ENCODE assay signal across 21 cellular contexts in genomic region chr13:103812966-103813365, GRCh38.
DNase-seq lines count a peak whose midpoint lies in the region; ATAC-seq and TF ChIP-seq lines count a peak whose summit lies in the region.
"Had no signal": no experiment of that assay in that cellular context is flagged by ENCODE, and none has a peak within 500 bp of the region (broad histone marks: within the 10 kb centered on the region; RNA-seq: fewer than 3 reads in every experiment).

No MANE protein-coding gene starts in this region.

- no peak overlapping the region for H3K4me3 Mint-ChIP-seq in stimulated activated memory B cell treated with anti-CD40 and anti-IgM and Interleukin-4, amounts not matched to agents 10 μg/mL and 1 μg/mL and 100 μg/mL, for 72 hours
- H3K4me3 Mint-ChIP-seq: CD4-positive, alpha-beta T cell had no signal

- TF ChIP-seq CTCF in astrocyte of the cerebellum (IDR thresholded peaks at IDR 0.05; ENCODE audit: low read depth, low read length, missing control alignments) (no peak), foreskin fibroblast (IDR thresholded peaks at IDR 0.05; ENCODE audit: low read depth, low read length) (no peak)

- H3K36me3 Mint-ChIP-seq in stimulated activated memory B cell treated with anti-CD40 and anti-IgM and Interleukin-4, amounts not matched to agents 10 μg/mL and 1 μg/mL and 100 μg/mL, for 72 hours, result no peaks in the 10 kb centered on the region

- in situ Hi-C loops in astrocyte of the cerebellum (cut with HindIII; ENCODE audit: low sequenced_read_pairs), result no loop called here

- no peak overlapping the region for H3K27ac Mint-ChIP-seq in stimulated activated memory B cell treated with anti-CD40 and anti-IgM and Interleukin-4, amounts not matched to agents 10 μg/mL and 1 μg/mL and 100 μg/mL, for 72 hours
- H3K27ac Mint-ChIP-seq: CD4-positive, alpha-beta T cell had no signal

- no peak for ATAC-seq in HG03097 (IDR thresholded peaks at IDR 0.05; ENCODE audit: low FRiP score, unreplicated experiment)
- no peak for ATAC-seq in stimulated activated memory B cell treated with anti-CD40 and anti-IgM and Interleukin-4, amounts not matched to agents 10 μg/mL and 1 μg/mL and 100 μg/mL, for 72 hours
- ATAC-seq: HCT116 had no signal

- DNase-seq in astrocyte of the cerebellum (ENCODE audit: low read depth) (peak; percentile 18), brain pericyte (ENCODE audit: low read depth, low spot score) (peak; percentile 50), iris pigment epithelial cell (ENCODE audit: low read depth) (peak; percentile 45), stromal cell of bone marrow (ENCODE audit: low read depth) (peak; percentile 2), foreskin fibroblast (no peak)
- DNase-seq: CD4-positive, alpha-beta T cell; COR-L47; DMS79; GOT3; KBM-7; NCI-H1092 treated with DMSO at 0.1 percent for 48 hours; NCI-H1436 treated with DMSO at 0.1 percent for 48 hours; NCI-H2029; NCI-H226; NCI-H510A treated with DMSO at 0.1 percent for 48 hours; NCI-H82; Peyer's patch had no signal

- no peaks in the 10 kb centered on the region for H3K27me3 Mint-ChIP-seq in stimulated activated memory B cell treated with anti-CD40 and anti-IgM and Interleukin-4, amounts not matched to agents 10 μg/mL and 1 μg/mL and 100 μg/mL, for 72 hours
- H3K27me3 Mint-ChIP-seq: CD4-positive, alpha-beta T cell had no signal

- no peaks in the 10 kb centered on the region for H3K9me3 Mint-ChIP-seq in stimulated activated memory B cell treated with anti-CD40 and anti-IgM and Interleukin-4, amounts not matched to agents 10 μg/mL and 1 μg/mL and 100 μg/mL, for 72 hours
- H3K9me3 Mint-ChIP-seq: CD4-positive, alpha-beta T cell had no signal

- H3K4me3 ChIP-seq in astrocyte of the cerebellum (ENCODE audit: low read depth, low read length), result no peak overlapping the region
- H3K4me3 ChIP-seq in foreskin fibroblast (ENCODE audit: low read depth in 1 of 2, low read length in 2 of 2), result no peak overlapping the region
- H3K4me3 ChIP-seq: BLaER1, Peyer's patch had no signal

- H3K4me1 Mint-ChIP-seq in stimulated activated memory B cell treated with anti-CD40 and anti-IgM and Interleukin-4, amounts not matched to agents 10 μg/mL and 1 μg/mL and 100 μg/mL, for 72 hours, result no peaks in the 10 kb centered on the region

Comparison
In these comparisons a context has a peak if more than half of its experiments do, and no peak if none do; other contexts are left out.
1. DNase-seq: peak in astrocyte of the cerebellum (single experiment), brain pericyte (single experiment), iris pigment epithelial cell (single experiment) and stromal cell of bone marrow (single experiment); none in foreskin fibroblast (0 of 2).